Comparison of ENCODE assay signal across 19 cellular contexts in genomic region chr14:90105756-90106155, GRCh38. TPM values are rescaled to one million over a fixed set of nuclear protein-coding genes. Genes with fewer than 3 reads are reported as not detected.
"Had no signal": no experiment of that assay in that cellular context is flagged by ENCODE, and none has a peak within 500 bp of the region (broad histone marks: within the 10 kb centered on the region; RNA-seq: fewer than 3 reads in every experiment).

No MANE protein-coding gene starts in this region.

- H3K36me3 ChIP-seq: esophagus muscularis mucosa, lower lobe of right lung, neural progenitor cell, tibial nerve, uterus had no signal

- H3K9me3 ChIP-seq: esophagus muscularis mucosa, lower lobe of right lung, tibial nerve, uterus had no signal

- H3K27ac ChIP-seq: esophagus muscularis mucosa, lower lobe of right lung, neural progenitor cell, tibial nerve, uterus had no signal

- DNase-seq: activated CD4-positive, alpha-beta T cell treated with anti-CD3 and anti-CD28 coated beads, Interleukin-2, amount 10 ng/mL, durations not matched to agents 24 days and 14 days; activated CD4-positive, CD25-positive, alpha-beta regulatory T cell; activated CD8-positive, alpha-beta memory T cell treated with anti-CD3 and anti-CD28 coated beads, Interleukin-2, amount 50 U/mL, for 48 hours; activated CD8-positive, alpha-beta T cell treated with anti-CD3 and anti-CD28 coated beads, Interleukin-2, amount 10 ng/mL, durations not matched to agents 7 days and 5 days; activated gamma-delta T cell; activated T-cell treated with anti-CD3 and anti-CD28 coated beads, Interleukin-2, amount 50 U/mL, for 72 hours; aorta; foreskin fibroblast; lower lobe of right lung; naive B cell; stimulated activated CD4-positive, alpha-beta T cell treated with anti-CD3 and anti-CD28 coated beads, Interleukin-12 subunit alpha, Interleukin-12 subunit beta, amount 100 ng/mL, for 4 hours; stimulated activated CD4-positive, alpha-beta T cell treated with anti-CD3 and anti-CD28 coated beads, Interleukin-2, amount 100 ng/mL, for 24 hours; uterus had no signal

- H3K4me2 ChIP-seq: neural progenitor cell had no signal

- H3K4me1 ChIP-seq: esophagus muscularis mucosa, lower lobe of right lung, neural progenitor cell, tibial nerve, uterus had no signal

- H2AFZ ChIP-seq: neural progenitor cell had no signal

- H3K4me3 ChIP-seq: esophagus muscularis mucosa, lower lobe of right lung, neural progenitor cell, tibial nerve, uterus had no signal

- H3K9ac ChIP-seq: neural progenitor cell had no signal

- H3K27me3 ChIP-seq: neural progenitor cell, tibial nerve, uterus had no signal

RNA-seq across cellular contexts. Expression of gene KCNK13, which starts 44.0 kb away (rescaled TPM):
- total RNA-seq: activated CD4-positive, alpha-beta T cell treated with anti-CD3 and anti-CD28 coated beads, Interleukin-2, amount 10 ng/mL, durations not matched to agents 24 days and 14 days; activated T-cell treated with anti-CD3 and anti-CD28 coated beads, Interleukin-2, amount 50 U/mL, for 72 hours; bronchial epithelial cell; osteocyte; pulmonary artery endothelial cell had no signal
